ENCODE assay signal across 8 cellular contexts in genomic region chr6:163415620-163416379, GRCh38. TPM values are rescaled to one million over a fixed set of nuclear protein-coding genes. Genes with fewer than 3 reads are reported as not detected.
DNase-seq lines count a peak whose midpoint lies in the region; ATAC-seq and TF ChIP-seq lines count a peak whose summit lies in the region.

No MANE protein-coding gene starts in this region.

- intact Hi-C loops in activated B cell treated with CpG ODN at 0.5 μM for 24 hours (cut with micrococcal nuclease) (loop anchor here (1.0 to 5.0 kb wide), 8 partner anchors 12 to 541 kb away; no protein-coding TSS in a partner anchor), dorsolateral prefrontal cortex (cut with DNase I) (loop anchor here (2.0 to 10.0 kb wide), 7 partner anchors 67 to 1512 kb away; no protein-coding TSS in a partner anchor)

- H3K79me1 ChIP-seq in mesendoderm (ENCODE audit: low read length): no peaks in the 10 kb centered on the region

- peaks cover 58% of the 10 kb centered on the region for H3K4me1 Mint-ChIP-seq in activated B cell treated with CpG ODN at 0.5 μM for 24 hours

- TF ChIP-seq CTCF in activated B cell treated with CpG ODN at 0.5 μM for 24 hours (IDR thresholded peaks at IDR 0.05): no peak
- TF ChIP-seq CTCF in dorsolateral prefrontal cortex (IDR thresholded peaks at IDR 0.05 in 54 of 56, conservative IDR thresholded peaks at IDR 0.05 in 2 of 56; ENCODE audit: low read depth in 1 of 56, partially characterized antibody in 56 of 56): no peak

- H3K27me3 ChIP-seq in dorsolateral prefrontal cortex (no peaks in the 10 kb centered on the region), mesendoderm (ENCODE audit: insufficient read depth, low read length, poor library complexity) (no peaks in the 10 kb centered on the region)

- H3K9me3 Mint-ChIP-seq in activated B cell treated with CpG ODN at 0.5 μM for 24 hours: no peaks in the 10 kb centered on the region

- peak overlapping the region; percentile 100 for H3K18ac ChIP-seq in mesendoderm (ENCODE audit: low read length)

- no peak overlapping the region for H2AK5ac ChIP-seq in mesendoderm (ENCODE audit: low read length)

- H4K8ac ChIP-seq in mesendoderm (ENCODE audit: low read depth, low read length): peak overlapping the region; percentile 67

- H3K4ac ChIP-seq in mesendoderm (ENCODE audit: low read depth, low read length): peak overlapping the region; percentile 62

- peaks cover 2% of the 10 kb centered on the region for H3K4me1 ChIP-seq in mesendoderm (ENCODE audit: control insufficient read depth, low read depth, low read length)

- peaks cover 32% of the 10 kb centered on the region for H3K79me2 ChIP-seq in mesendoderm (ENCODE audit: control insufficient read depth, insufficient read depth, low read length)

- H4K5ac ChIP-seq in mesendoderm (ENCODE audit: low read length): no peak overlapping the region

- peak overlapping the region; percentile 59 for H3K23ac ChIP-seq in mesendoderm (ENCODE audit: low read length)

- DNase-seq in DMS53 (lab: John Stamatoyannopoulos, UW): peak; percentile 47
- no peak for DNase-seq in DMS53 treated with DMSO at 0.1 percent for 48 hours (lab: John Stamatoyannopoulos, UW; ENCODE audit: unreplicated experiment)
- peak; percentile 75 for DNase-seq in KBM-7
- peak; percentile 53 for DNase-seq in activated B cell treated with CpG ODN at 0.5 μM for 24 hours
- DNase-seq in dorsolateral prefrontal cortex: no peak
- DNase-seq in mesendoderm: peak; percentile 71
- peak in 4 of 49 donors; percentile 29 to 46 (median 38) for DNase-seq in substantia nigra (lab: John Stamatoyannopoulos, UW)

- no peak overlapping the region for H2BK15ac ChIP-seq in mesendoderm (replicated peaks; ENCODE audit: low read depth)

- H2BK120ac ChIP-seq in mesendoderm (ENCODE audit: low read depth, low read length): peak overlapping the region; percentile 82

- H3K56ac ChIP-seq in mesendoderm (ENCODE audit: low read length): peak overlapping the region; percentile 90

- H3K4me3 Mint-ChIP-seq in activated B cell treated with CpG ODN at 0.5 μM for 24 hours: peak overlapping the region; percentile 96

- CTCF ChIA-PET in activated B cell treated with CpG ODN at 0.5 μM for 24 hours (lab: Charles Lee): interaction anchor here (0.6 to 4.1 kb wide), 4 partner anchors 10 to 541 kb away, joined by 3 to 22 read pairs (median 6); no protein-coding TSS in a partner anchor

- no peak overlapping the region for H2BK5ac ChIP-seq in mesendoderm (ENCODE audit: low read length)

- peak overlapping the region; percentile 95 for H3K27ac Mint-ChIP-seq in activated B cell treated with CpG ODN at 0.5 μM for 24 hours

- H3K36me3 Mint-ChIP-seq in activated B cell treated with CpG ODN at 0.5 μM for 24 hours (ENCODE audit: low read depth): peaks cover 7% of the 10 kb centered on the region

- no peaks in the 10 kb centered on the region for H3K36me3 ChIP-seq in mesendoderm (ENCODE audit: control insufficient read depth, insufficient read depth, low read length)

- POLR2A ChIA-PET in activated B cell treated with CpG ODN at 0.5 μM for 24 hours (lab: Charles Lee): interaction anchor here (0.6 to 2.1 kb wide), 9 partner anchors 10 to 541 kb away, joined by 3 to 16 read pairs (median 5); no protein-coding TSS in a partner anchor

- no peak for ATAC-seq in activated B cell treated with CpG ODN at 0.5 μM for 24 hours (ENCODE audit: low read depth)
- ATAC-seq in activated CD4-positive, CD25-positive, alpha-beta regulatory T cell treated with anti-CD3 and anti-CD28 coated beads, Interleukin-2, amount 50 U/mL, for 24 hours: no peak

- no CpG with 5 or more reads among the region's 57 CpGs for WGBS in mesendoderm (ENCODE audit: extremely low coverage, insufficient coverage, low lambda C conversion rate)

- peak overlapping the region; percentile 64 for H3K4me2 ChIP-seq in mesendoderm (ENCODE audit: low read length)

- H3K9ac ChIP-seq in mesendoderm (ENCODE audit: low read length): peak overlapping the region; percentile 85

- H3K27ac ChIP-seq in dorsolateral prefrontal cortex (peak overlapping the region; percentile 91 to 100 (median 99)), mesendoderm (ENCODE audit: low read depth, low read length) (peak overlapping the region; percentile 97), substantia nigra (ENCODE audit: low read depth, low read length, poor library complexity, severe bottlenecking) (peak overlapping the region; percentile 99)

- in situ Hi-C loops in KBM-7 (cut with MboI; ENCODE audit: low pct_unique_long_range_greater_than_20kb, low sequenced_read_pairs): no loop called here

- H3K4me3 ChIP-seq in dorsolateral prefrontal cortex (peak overlapping the region; percentile 53 to 98 (median 86)), mesendoderm (ENCODE audit: low read length) (peak overlapping the region; percentile 80)

- no peaks in the 10 kb centered on the region for H3K27me3 Mint-ChIP-seq in activated B cell treated with CpG ODN at 0.5 μM for 24 hours

RNA-seq across cellular contexts. Expression of gene QKI, which starts 1.3 kb away (rescaled TPM):
- total RNA-seq in activated B cell treated with CpG ODN at 0.5 μM for 24 hours (61.5 and 66.6 TPM in 2 replicates), dorsolateral prefrontal cortex (1,000 to 10,000 TPM in 8 of 120 experiments, 100 to 1,000 TPM in 112; 292 to 1,535 (median 581) TPM)
- polyA plus RNA-seq in mesendoderm (2013, experiment 1 of 2): 119 TPM
- 114 TPM for polyA plus RNA-seq in mesendoderm (2013, experiment 2 of 2)

Comparison
In these comparisons a context has a peak if more than half of its experiments do, and no peak if none do; other contexts are left out.
1. DNase-seq: peak in DMS53 (single experiment), KBM-7 (single experiment), activated B cell treated with CpG ODN at 0.5 μM for 24 hours (single experiment) and mesendoderm (single experiment); none in DMS53 treated with DMSO at 0.1 percent for 48 hours (single experiment) and dorsolateral prefrontal cortex (0 of 10).
2. Peak in every context shown above with its lines, with median percentiles within 50 percentile points of each other: H3K27ac ChIP-seq.